1 cellular context compared by ENCODE assay signal in genomic region chr12:89347325-89347829, GRCh38.
A peak's percentile ranks its signal among the peaks of the same experiment; 100 is the strongest.
TF ChIP-seq lines count a peak whose summit lies in the region.

No MANE protein-coding gene starts in this region.

TF ChIP-seq in HepG2, 621 proteins besides CTCF, POLR2A, EP300 and RAD21 (continued from another document):
- TF ChIP-seq SKIL (CRISPR knock-in tag; IDR thresholded peaks at IDR 0.05; ENCODE audit: borderline replicate concordance) (0 out of 2 replicates have a peak, but pooled peaks have one; percentile 10), ISL2 (CRISPR knock-in tag; IDR thresholded peaks at IDR 0.05) (no peak), HDAC6 (IDR thresholded peaks at IDR 0.05; ENCODE audit: low read depth, low read length) (no peak), ZGPAT (CRISPR knock-in tag; IDR thresholded peaks at IDR 0.05) (0 out of 2 replicates have a peak, but pooled peaks have one; percentile 14), CCDC6 (CRISPR knock-in tag; IDR thresholded peaks at IDR 0.05) (0 out of 2 replicates have a peak, but pooled peaks have one; percentile 38), AGO2 (optimal IDR thresholded peaks at IDR 0.05; ENCODE audit: low read depth, low read length) (peak; percentile 10), AKAP8 (CRISPR knock-in tag; IDR thresholded peaks at IDR 0.05) (0 out of 2 replicates have a peak, but pooled peaks have one; percentile 53), ZFP37 (CRISPR knock-in tag; IDR thresholded peaks at IDR 0.05; ENCODE audit: borderline replicate concordance) (0 out of 2 replicates have a peak, but pooled peaks have one; percentile 54), ZNF562 (CRISPR knock-in tag; IDR thresholded peaks at IDR 0.05; ENCODE audit: borderline replicate concordance) (peak; percentile 15; the same call in 1 of the 2 replicates), MIXL1 (CRISPR knock-in tag; IDR thresholded peaks at IDR 0.05) (0 out of 2 replicates have a peak, but pooled peaks have one; percentile 7), FOXP4 (CRISPR knock-in tag; IDR thresholded peaks at IDR 0.05) (0 out of 2 replicates have a peak, but pooled peaks have one; percentile 15), SAP130 (CRISPR knock-in tag; IDR thresholded peaks at IDR 0.05; ENCODE audit: low read depth) (peak; percentile 47; the same call in 1 of the 2 replicates), RFXAP (CRISPR knock-in tag; IDR thresholded peaks at IDR 0.05; ENCODE audit: borderline replicate concordance) (0 out of 2 replicates have a peak, but pooled peaks have one; percentile 33), ZNF431 (CRISPR knock-in tag; IDR thresholded peaks at IDR 0.05; ENCODE audit: borderline replicate concordance, low read depth) (0 out of 2 replicates have a peak, but pooled peaks have one; percentile 25), ZFP36L2 (CRISPR knock-in tag; IDR thresholded peaks at IDR 0.05) (0 out of 2 replicates have a peak, but pooled peaks have one; percentile 57), SSRP1 (CRISPR knock-in tag; IDR thresholded peaks at IDR 0.05) (peak; percentile 98), ZNF557 (CRISPR knock-in tag; IDR thresholded peaks at IDR 0.05) (0 out of 2 replicates have a peak, but pooled peaks have one; percentile 38), ZNF800 (CRISPR knock-in tag; IDR thresholded peaks at IDR 0.05) (0 out of 2 replicates have a peak, but pooled peaks have one; percentile 37), ZNF354B (CRISPR knock-in tag; IDR thresholded peaks at IDR 0.05) (0 out of 2 replicates have a peak, but pooled peaks have one; percentile 20), ELF3 (CRISPR knock-in tag; IDR thresholded peaks at IDR 0.05) (peak; percentile 62; the same call in 1 of the 2 replicates), ZBTB43 (CRISPR knock-in tag; conservative IDR thresholded peaks at IDR 0.05) (peak; percentile 48; the same call in 1 of the 2 replicates), ZNF17 (CRISPR knock-in tag; IDR thresholded peaks at IDR 0.05) (no peak), ZNF775 (CRISPR knock-in tag; IDR thresholded peaks at IDR 0.05; ENCODE audit: borderline replicate concordance) (no peak), CEBPG (CRISPR knock-in tag; IDR thresholded peaks at IDR 0.05) (peak; percentile 37; the same call in 1 of the 2 replicates), NKX3-1 (CRISPR knock-in tag; IDR thresholded peaks at IDR 0.05) (0 out of 2 replicates have a peak, but pooled peaks have one; percentile 61), ZBTB37 (CRISPR knock-in tag; IDR thresholded peaks at IDR 0.05) (no peak), SRSF4 (IDR thresholded peaks at IDR 0.05; ENCODE audit: low read depth, low read length, poor library complexity, severe bottlenecking) (peak; percentile 39), ZNF503 (CRISPR knock-in tag; IDR thresholded peaks at IDR 0.05) (no peak), ZKSCAN1 (IDR thresholded peaks at IDR 0.05; ENCODE audit: low read length) (no peak), HOXA5 (CRISPR knock-in tag; IDR thresholded peaks at IDR 0.05) (0 out of 2 replicates have a peak, but pooled peaks have one; percentile 21), ZBTB40 (IDR thresholded peaks at IDR 0.05) (no peak), ZBTB40 (CRISPR knock-in tag; IDR thresholded peaks at IDR 0.05) (no peak), HNRNPL (IDR thresholded peaks at IDR 0.05; ENCODE audit: low read depth, low read length) (peak; percentile 20; the same call in 1 of the 2 replicates)
